ENCODE assay signal across 2 cellular contexts in the genomic region with DNA sequence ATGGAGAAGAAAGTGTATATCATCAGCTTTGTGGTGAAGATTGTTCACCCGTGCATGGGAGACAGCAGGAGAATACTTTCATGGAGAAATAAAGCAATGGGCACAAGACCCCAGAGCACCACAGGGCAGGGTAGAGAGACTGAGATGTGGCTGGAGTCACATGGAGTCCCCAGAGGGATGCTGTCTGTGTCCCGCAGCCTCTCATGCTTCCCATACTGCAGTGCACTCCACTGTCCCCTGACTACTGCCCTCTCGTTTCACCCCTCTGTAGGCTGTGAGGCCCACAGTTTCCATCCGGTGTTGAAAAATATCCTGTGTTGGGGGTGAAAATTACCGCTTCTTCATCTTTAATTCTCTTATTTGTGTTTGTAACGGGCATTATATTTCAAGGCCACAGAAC.
TF ChIP-seq lines count a peak whose summit lies in the region.

No MANE protein-coding gene starts in this region.

TF ChIP-seq in GM23338, 12 proteins besides CTCF, POLR2A, EP300 and RAD21 (continued from another document):
- TF ChIP-seq ZNF331 (CRISPR knock-in tag; IDR thresholded peaks at IDR 0.05; ENCODE audit: low read depth), result no peak

TF ChIP-seq in WTC11, 78 proteins besides CTCF, POLR2A, EP300 and RAD21 (continued from another document):
- TF ChIP-seq ERG (CRISPR knock-in tag; IDR thresholded peaks at IDR 0.05) (no peak), MAX (CRISPR knock-in tag; IDR thresholded peaks at IDR 0.05) (no peak), ATF3 (CRISPR knock-in tag; conservative IDR thresholded peaks at IDR 0.05) (no peak)
